8 cellular contexts compared by ENCODE assay signal in the genomic region with DNA sequence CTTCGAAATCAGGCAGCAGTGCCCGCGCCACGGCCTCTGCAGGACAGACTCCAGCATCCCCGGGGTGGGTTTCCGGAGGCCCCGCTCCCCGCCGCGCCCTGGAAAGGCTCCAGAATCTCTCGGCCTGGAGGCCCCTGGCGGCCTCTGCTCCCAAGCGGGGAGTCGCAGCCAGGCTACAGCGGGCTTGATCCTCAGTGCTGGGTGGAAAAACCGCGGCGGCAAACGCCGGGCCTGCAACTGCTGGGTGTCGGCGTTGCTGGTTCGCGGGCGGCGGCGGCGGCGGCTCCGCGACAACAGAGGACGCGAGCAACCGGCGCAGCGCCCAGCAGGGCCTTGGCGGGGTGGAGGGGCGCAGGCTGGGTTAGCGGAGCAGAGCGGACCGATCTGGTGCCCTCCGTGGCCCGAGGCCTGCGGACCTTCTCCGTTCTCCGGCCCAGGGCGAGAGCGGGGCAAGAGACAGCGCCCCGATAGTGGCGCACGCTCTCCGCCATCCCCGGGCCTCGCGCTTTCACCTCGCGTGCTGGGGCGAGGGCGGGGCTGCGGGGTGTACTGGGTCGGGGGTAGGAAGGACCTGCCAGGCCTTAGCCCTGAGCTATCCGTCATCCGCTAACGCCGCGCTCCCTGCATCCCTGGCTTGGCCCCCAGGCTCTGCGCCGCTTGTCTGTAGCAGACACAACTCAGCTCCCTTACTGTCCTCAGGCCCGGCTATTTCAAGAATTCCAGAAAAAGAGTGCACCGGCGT. TPM values are rescaled to one million over a fixed set of nuclear protein-coding genes. Genes with fewer than 3 reads are reported as not detected.
DNase-seq lines count a peak whose midpoint lies in the region; ATAC-seq and TF ChIP-seq lines count a peak whose summit lies in the region.

No MANE protein-coding gene starts in this region.

- H3K27me3 ChIP-seq in heart right ventricle = no peaks in the 10 kb centered on the region
- H3K27me3 ChIP-seq in upper lobe of left lung = no peaks in the 10 kb centered on the region

- BruUV-seq in Calu3 (replicated peaks; lab: Mats Ljungman, UMichigan) = no TSS peak

- H3K4me1 ChIP-seq in heart right ventricle (peaks cover 0 to 44% (median 31%) of the 10 kb centered on the region in 9 donors), upper lobe of left lung (peaks cover 12 to 39% (median 24%) of the 10 kb centered on the region in 4 donors)

- H3K4me3 Mint-ChIP-seq in Calu3 (ENCODE audit: low read depth, unreplicated experiment) = peak overlapping the region; percentile 68
- H3K4me3 Mint-ChIP-seq in activated naive CD8-positive, alpha-beta T cell treated with anti-CD3 and anti-CD28 coated beads, Interleukin-2, amount 50 U/mL, for 24 hours = peak overlapping the region; percentile 91

- peak overlapping the region; percentile 57 to 78 (median 72) for H3K4me3 ChIP-seq in heart right ventricle
- peak overlapping the region; percentile 12 to 68 (median 56) for H3K4me3 ChIP-seq in upper lobe of left lung

- no peak for TF ChIP-seq EP300 in upper lobe of left lung (IDR thresholded peaks at IDR 0.05)

- CTCF ChIA-PET in Calu3 (lab: Charles Lee) = no interaction called here

- TF ChIP-seq CTCF in Calu3 (IDR thresholded peaks at IDR 0.05; ENCODE audit: unreplicated experiment) = no peak
- no peak for TF ChIP-seq CTCF in GM20000 (IDR thresholded peaks at IDR 0.05; ENCODE audit: extremely low read depth, missing control alignments)
- no peak for TF ChIP-seq CTCF in heart right ventricle (IDR thresholded peaks at IDR 0.05)
- TF ChIP-seq CTCF in upper lobe of left lung (IDR thresholded peaks at IDR 0.05) = peak in 1 of 6 experiments; percentile 19

- H3K36me3 Mint-ChIP-seq in Calu3 (ENCODE audit: insufficient read depth, unreplicated experiment) = peaks cover 33% of the 10 kb centered on the region
- peaks cover 9% of the 10 kb centered on the region for H3K36me3 Mint-ChIP-seq in activated naive CD8-positive, alpha-beta T cell treated with anti-CD3 and anti-CD28 coated beads, Interleukin-2, amount 50 U/mL, for 24 hours (ENCODE audit: low read depth)

- ATAC-seq in activated naive CD8-positive, alpha-beta T cell treated with anti-CD3 and anti-CD28 coated beads, Interleukin-2, amount 50 U/mL, for 24 hours = peak; percentile 51
- ATAC-seq in heart right ventricle (peak; percentile 26 to 66 (median 36)), upper lobe of left lung (ENCODE audit: low FRiP score in 2 of 2) (peak; percentile 7 to 69)

- peaks cover 24% of the 10 kb centered on the region for H3K4me1 Mint-ChIP-seq in Calu3 (ENCODE audit: low read depth, unreplicated experiment)
- H3K4me1 Mint-ChIP-seq in activated naive CD8-positive, alpha-beta T cell treated with anti-CD3 and anti-CD28 coated beads, Interleukin-2, amount 50 U/mL, for 24 hours = peaks cover 47% of the 10 kb centered on the region

- H3K36me3 ChIP-seq in heart right ventricle (no peaks in the 10 kb centered on the region), upper lobe of left lung (no peaks in the 10 kb centered on the region)

- peak in 1 of 4 donors; percentile 62 for TF ChIP-seq POLR2A in upper lobe of left lung (IDR thresholded peaks at IDR 0.05)

- WGBS in heart right ventricle, 2 donors = 0 to 1% methylated on average over 72 of the region's 72 CpGs
- 0 to 9% methylated on average over 1 to 15 of the region's 72 CpGs for WGBS in upper lobe of left lung, 2 donors

- no peaks in the 10 kb centered on the region for H3K27me3 Mint-ChIP-seq in Calu3 (ENCODE audit: unreplicated experiment)
- no peaks in the 10 kb centered on the region for H3K27me3 Mint-ChIP-seq in activated naive CD8-positive, alpha-beta T cell treated with anti-CD3 and anti-CD28 coated beads, Interleukin-2, amount 50 U/mL, for 24 hours

- DNase-seq in Calu3 (peak; percentile 56), GM20000 (ENCODE audit: low spot score) (peak; percentile 75), HuH-7 (ENCODE audit: low spot score) (peak; percentile 75), SW480 (ENCODE audit: low spot score) (peak; percentile 39), heart right ventricle (peak; percentile 63 to 75), posterior vena cava (ENCODE audit: low spot score) (peak; percentile 88), upper lobe of left lung (peak; percentile 66 to 93)
- DNase-seq in activated naive CD8-positive, alpha-beta T cell treated with anti-CD3 and anti-CD28 coated beads, Interleukin-2, amount 50 U/mL, for 24 hours = peak; percentile 77

- no peak overlapping the region for H3K27ac Mint-ChIP-seq in Calu3 (ENCODE audit: unreplicated experiment)
- H3K27ac Mint-ChIP-seq in activated naive CD8-positive, alpha-beta T cell treated with anti-CD3 and anti-CD28 coated beads, Interleukin-2, amount 50 U/mL, for 24 hours = peak overlapping the region; percentile 99

- H3K27ac ChIP-seq in heart right ventricle = peak overlapping the region; percentile 70 to 95 (median 90)
- H3K27ac ChIP-seq in upper lobe of left lung = peak overlapping the region; percentile 81 to 92 (median 89)

- H3K9me3 ChIP-seq in heart right ventricle (no peaks in the 10 kb centered on the region), upper lobe of left lung (no peaks in the 10 kb centered on the region)

- H3K9me3 Mint-ChIP-seq in Calu3 (ENCODE audit: low read depth, unreplicated experiment) = no peaks in the 10 kb centered on the region
- no peaks in the 10 kb centered on the region for H3K9me3 Mint-ChIP-seq in activated naive CD8-positive, alpha-beta T cell treated with anti-CD3 and anti-CD28 coated beads, Interleukin-2, amount 50 U/mL, for 24 hours

- intact Hi-C loops in Calu3 (cut with micrococcal nuclease; ENCODE audit: unreplicated experiment) (no loop called here), heart right ventricle (cut with DNase I) (loop anchor here in 6 of 10 donors (5.0 to 10.0 kb wide), 7 partner anchors 53 to 543 kb away; partner anchors contain the start of gene CFAP206 (in 2 of the 6)), posterior vena cava (cut with DNase I) (loop anchor here in 1 of 2 donors (10.0 kb wide), 1 partner anchor 83 kb away; no protein-coding TSS in a partner anchor)

RNA-seq across cellular contexts. Expression of gene ZNF292, which starts 3.4 kb away (rescaled TPM):
- total RNA-seq in Calu3 (2022) (41.6 and 44.6 TPM in 2 replicates), heart right ventricle (10 to 100 TPM; 28.0 to 38.2 (median 31.7) TPM), posterior vena cava (10 to 100 TPM; 46.5 to 61.2 TPM), upper lobe of left lung (10 to 100 TPM; 19.9 to 60.8 (median 32.0) TPM)
- 10 to 100 TPM in 1 of 2 donors, 1 to 10 TPM in 1; 1.9 to 10.7 TPM for polyA plus RNA-seq in heart right ventricle

RNA-seq across cellular contexts. Expression of gene CGA, which starts 57.1 kb away (rescaled TPM):
- total RNA-seq in Calu3 (2022) (not detected in 2 replicates), heart right ventricle (under 1 TPM in 3 of 10 donors, not detected in 7; 0.23 to 0.85 (median 0.32) TPM), posterior vena cava (not detected), upper lobe of left lung (not detected)
- polyA plus RNA-seq in heart right ventricle = 1 to 10 TPM in 1 of 2 donors, not detected in 1; 1.0 TPM

Comparison
In these comparisons a context has a peak if more than half of its experiments do, and no peak if none do; other contexts are left out.
1. Peak in every context shown above with its lines: DNase-seq, ATAC-seq, H3K4me3 ChIP-seq and H3K27ac ChIP-seq.